24 cellular contexts compared by ENCODE assay signal in the genomic region with DNA sequence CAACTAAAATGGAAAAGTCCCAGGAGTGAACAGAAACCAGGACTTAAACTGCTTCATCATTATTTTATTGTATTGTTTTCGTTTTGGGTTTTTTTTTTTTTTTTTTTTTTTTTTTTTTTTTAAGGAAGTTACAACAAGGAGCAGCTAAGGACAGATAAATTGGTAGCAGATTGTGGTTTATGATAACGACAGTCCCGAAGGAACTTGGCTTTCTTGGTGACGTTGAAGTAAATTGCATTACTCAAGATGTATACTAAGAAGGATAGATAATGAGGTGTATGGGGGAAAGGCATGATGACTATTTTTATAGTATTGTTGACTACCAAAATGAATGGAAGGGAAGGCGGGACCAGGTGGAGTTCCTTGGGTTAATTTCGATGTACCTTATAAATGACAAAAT.
"Had no signal": no experiment of that assay in that cellular context is flagged by ENCODE, and none has a peak within 500 bp of the region (broad histone marks: within the 10 kb centered on the region; RNA-seq: fewer than 3 reads in every experiment).

No MANE protein-coding gene starts in this region.

- H3K27ac ChIP-seq: brain microvascular endothelial cell, coronary artery, dorsolateral prefrontal cortex, gastroesophageal sphincter, neutrophil, right lobe of liver, thoracic aorta had no signal

- H3K4me1 ChIP-seq: right lobe of liver had no signal

- H3K4me3 ChIP-seq: coronary artery, dorsolateral prefrontal cortex, gastroesophageal sphincter, right lobe of liver, thoracic aorta had no signal

- H3K36me3 ChIP-seq: brain microvascular endothelial cell, gastroesophageal sphincter, neutrophil, right lobe of liver, thoracic aorta had no signal

- H3K27me3 ChIP-seq: brain microvascular endothelial cell, gastroesophageal sphincter, neutrophil, right lobe of liver had no signal

- H3K9me3 ChIP-seq: neutrophil, right lobe of liver had no signal

- ATAC-seq: gastroesophageal sphincter; left cardiac atrium; left ventricle myocardium superior; right lobe of liver; stimulated activated naive CD8-positive, alpha-beta T cell treated with anti-CD3 and anti-CD28 coated beads, Interleukin-15, Interleukin-2, amounts not matched to agents 100 U/mL and 50 U/mL, for 24 hours had no signal

- DNase-seq: activated CD4-positive, alpha-beta memory T cell treated with anti-CD3 and anti-CD28 coated beads for 36 hours; activated CD4-positive, alpha-beta T cell treated with anti-CD3 and anti-CD28 coated beads, Interleukin-2, amount 10 ng/mL, durations not matched to agents 24 days and 14 days; activated CD4-positive, CD25-positive, alpha-beta regulatory T cell treated with anti-CD3 and anti-CD28 coated beads, Interleukin-2, amount 50 U/mL, for 72 hours; activated CD8-positive, alpha-beta memory T cell treated with anti-CD3 and anti-CD28 coated beads, Interleukin-2, amount 50 U/mL, for 4 hours; activated gamma-delta T cell; activated naive CD4-positive, alpha-beta T cell treated with anti-CD3 and anti-CD28 coated beads, Interleukin-2, amount 10 ng/mL, durations not matched to agents 7 days and 5 days; activated naive CD8-positive, alpha-beta T cell treated with anti-CD3 and anti-CD28 coated beads, Interleukin-2, amount 10 ng/mL, durations not matched to agents 7 days and 5 days; activated T-cell treated with anti-CD3 and anti-CD28 coated beads, Interleukin-2, amount 50 U/mL, for 24 hours; brain microvascular endothelial cell; dorsolateral prefrontal cortex; effector memory CD4-positive, alpha-beta T cell; erythroblast; hippocampal formation; left cardiac atrium; left ventricle myocardium superior; mammary epithelial cell; right lobe of liver; stimulated activated CD4-positive, alpha-beta T cell treated with anti-CD3 and anti-CD28 coated beads, Interleukin-2, amount 100 ng/mL, for 48 hours; stimulated activated naive CD8-positive, alpha-beta T cell treated with anti-CD3 and anti-CD28 coated beads, Interleukin-15, Interleukin-2, amounts not matched to agents 100 U/mL and 50 U/mL, for 24 hours; trophoblast cell had no signal
